In the genomic region with DNA sequence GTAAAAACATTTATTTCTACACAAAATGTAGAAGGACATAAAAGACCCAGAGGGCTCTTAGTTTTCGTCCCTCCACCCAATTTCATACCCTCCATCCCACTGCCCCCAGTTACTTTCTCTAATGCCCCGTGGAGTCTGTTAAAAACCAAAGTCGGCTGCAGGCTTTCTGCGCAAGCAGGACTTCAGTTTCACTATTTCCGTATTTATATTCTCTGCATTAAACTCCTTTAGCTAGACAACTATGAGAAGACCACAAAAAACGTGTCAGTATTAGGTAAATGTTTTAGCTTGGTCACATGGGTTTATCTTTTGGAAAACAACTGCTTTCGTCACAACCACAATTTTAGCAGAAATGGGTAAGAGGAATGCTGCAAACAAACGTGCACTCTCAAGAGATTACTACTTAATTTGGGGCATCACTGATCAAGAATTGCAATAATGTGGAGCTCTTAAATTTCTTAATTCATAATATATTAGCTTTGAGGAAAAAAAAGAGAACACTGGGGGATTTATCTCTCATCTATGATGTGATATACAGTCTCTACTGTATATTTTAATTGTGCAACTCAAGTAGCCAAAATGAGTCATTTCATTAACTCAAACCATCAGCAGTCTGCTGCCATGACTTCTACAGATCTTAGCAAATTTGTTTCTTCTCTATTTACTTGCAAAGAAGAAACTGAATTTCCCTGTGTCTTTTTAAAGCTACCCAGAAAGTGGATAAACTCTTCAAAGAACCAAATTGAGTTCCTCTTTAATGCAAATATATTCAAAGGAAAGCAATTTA, we compare ENCODE assay signal across 8 cellular contexts. TPM values are rescaled to one million over a fixed set of nuclear protein-coding genes. Genes with fewer than 3 reads are reported as not detected.
DNase-seq lines count a peak whose midpoint lies in the region; ATAC-seq and TF ChIP-seq lines count a peak whose summit lies in the region.

No MANE protein-coding gene starts in this region.

- peak overlapping the region; percentile 90 for H3K14ac ChIP-seq in IMR-90 (replicated peaks; ENCODE audit: low read depth, low read length)

- peak overlapping the region; percentile 92 for H3K56ac ChIP-seq in IMR-90 (ENCODE audit: extremely low read depth, insufficient read depth, low read length)

- peak overlapping the region; percentile 88; the same call in 1 of the 2 replicates for H3K23ac ChIP-seq in IMR-90 (ENCODE audit: low read depth, low read length)

- intact Hi-C loops in IMR-90 (cut with micrococcal nuclease) (no loop called here), sigmoid colon (cut with DNase I) (no loop called here), posterior vena cava (cut with DNase I) (no loop called here)

- H3K27me3 ChIP-seq in IMR-90 (ENCODE audit: control insufficient read depth, insufficient read depth, low read length) (no peaks in the 10 kb centered on the region), sigmoid colon (no peaks in the 10 kb centered on the region)

- no CpG with 5 or more reads among the region's 8 CpGs for WGBS in IMR-90 (ENCODE audit: extremely low coverage in 2 of 2, insufficient read length in 1 of 2), 2 experiments
- 1% methylated on average over 8 of the region's 8 CpGs for WGBS in sigmoid colon, 2 donors

- TF ChIP-seq RAD21 in IMR-90 (IDR thresholded peaks at IDR 0.05; ENCODE audit: low read length) = no peak

- peak overlapping the region; percentile 61; the same call in 1 of the 2 replicates for H3K4ac ChIP-seq in IMR-90 (ENCODE audit: low read depth, low read length)

- TF ChIP-seq CTCF in GM12864 (IDR thresholded peaks at IDR 0.05; ENCODE audit: low read depth, low read length, missing control alignments) = no peak
- no peak for TF ChIP-seq CTCF in IMR-90 (conservative IDR thresholded peaks at IDR 0.05; ENCODE audit: low read depth, low read length)
- TF ChIP-seq CTCF in sigmoid colon (IDR thresholded peaks at IDR 0.05) = no peak

- peak overlapping the region; percentile 80 for H3K4me3 ChIP-seq in GM12864 (ENCODE audit: low read depth, low read length)
- peak overlapping the region; percentile 84 for H3K4me3 ChIP-seq in IMR-90 (ENCODE audit: insufficient read depth, low read depth, low read length)
- peak overlapping the region; percentile 71 to 92 (median 76) for H3K4me3 ChIP-seq in sigmoid colon

- dilution Hi-C loops in IMR-90 (cut with HindIII; ENCODE audit: low sequenced_read_pairs, unreplicated experiment) = no loop called here

- H2BK120ac ChIP-seq in IMR-90 (ENCODE audit: low read depth, low read length) = peak overlapping the region; percentile 67; the same call in 1 of the 2 replicates

- H4K91ac ChIP-seq in IMR-90 (ENCODE audit: insufficient read depth, low read depth, low read length) = peak overlapping the region; percentile 47; the same call in 1 of the 2 replicates

- peak overlapping the region; percentile 78; the same call in 1 of the 2 replicates for H3K27ac ChIP-seq in IMR-90 (ENCODE audit: insufficient read depth, low read length)
- H3K27ac ChIP-seq in sigmoid colon = peak overlapping the region; percentile 88 to 94 (median 92)

- H3K9me3 Mint-ChIP-seq in activated T-cell treated with anti-CD3 and anti-CD28 coated beads, Interleukin-2, amount 50 U/mL, for 72 hours = no peaks in the 10 kb centered on the region

- TF ChIP-seq POLR2A in IMR-90 (IDR thresholded peaks at IDR 0.05; ENCODE audit: low read depth, low read length) (no peak), sigmoid colon (IDR thresholded peaks at IDR 0.05) (no peak)

- no peak overlapping the region for H2BK20ac ChIP-seq in IMR-90 (ENCODE audit: low read depth, low read length)

- H3K4me1 ChIP-seq in IMR-90 (ENCODE audit: control insufficient read depth, insufficient read depth, low read length) = no peaks in the 10 kb centered on the region
- peaks cover 0 to 34% (median 22%) of the 10 kb centered on the region in 4 donors for H3K4me1 ChIP-seq in sigmoid colon

- peak overlapping the region; percentile 76 for H3K4me2 ChIP-seq in IMR-90 (ENCODE audit: low read depth, low read length)

- H3K9me1 ChIP-seq in IMR-90 (ENCODE audit: insufficient read depth, low read length) = no peaks in the 10 kb centered on the region; the same call in 1 of the 2 replicates

- H2AFZ ChIP-seq in IMR-90 (replicated peaks; ENCODE audit: low read length, poor library complexity) = peak overlapping the region; percentile 58

- peak overlapping the region; percentile 43 for H3K18ac ChIP-seq in IMR-90 (ENCODE audit: low read depth, low read length)

- peak overlapping the region; percentile 82 for H2BK5ac ChIP-seq in IMR-90 (ENCODE audit: low read depth, low read length, poor library complexity, severe bottlenecking)

- H3K36me3 ChIP-seq in IMR-90 (ENCODE audit: control insufficient read depth, insufficient read depth, low read length) = no peaks in the 10 kb centered on the region
- no peaks in the 10 kb centered on the region for H3K36me3 ChIP-seq in sigmoid colon

- TF ChIP-seq EP300 in sigmoid colon (IDR thresholded peaks at IDR 0.05) = no peak

- H3K27ac Mint-ChIP-seq in activated T-cell treated with anti-CD3 and anti-CD28 coated beads, Interleukin-2, amount 50 U/mL, for 72 hours = peak overlapping the region; percentile 96

- peak overlapping the region; percentile 54 for H4K5ac ChIP-seq in IMR-90 (ENCODE audit: low read depth, low read length)

- H4K20me1 ChIP-seq in IMR-90 (ENCODE audit: insufficient read depth, low read length) = peaks cover 3% of the 10 kb centered on the region; the same call in 1 of the 2 replicates

- DNase-seq in GM12864 (ENCODE audit: low read depth) (peak; percentile 46), IMR-90 (peak; percentile 73), globus pallidus (ENCODE audit: low spot score) (peak; percentile 40), sigmoid colon (no peak), posterior vena cava (ENCODE audit: low spot score) (no peak)
- DNase-seq in activated T-cell treated with anti-CD3 and anti-CD28 coated beads, Interleukin-2, amount 50 U/mL, for 72 hours = peak; percentile 4
- no peak for DNase-seq in effector CD8-positive, alpha-beta T cell (lab: John Stamatoyannopoulos, UW)

- CTCF ChIA-PET in IMR-90 (lab: Yijun Ruan, JAX) = no interaction called here

- peak overlapping the region; percentile 40 to 97; a peak in 3 of 4 replicates for H4K8ac ChIP-seq in IMR-90 (ENCODE audit: low read depth in 2 of 2, low read length in 2 of 2)

- H3K27me3 Mint-ChIP-seq in activated T-cell treated with anti-CD3 and anti-CD28 coated beads, Interleukin-2, amount 50 U/mL, for 72 hours (ENCODE audit: low read depth) = no peaks in the 10 kb centered on the region

- H3K36me3 Mint-ChIP-seq in activated T-cell treated with anti-CD3 and anti-CD28 coated beads, Interleukin-2, amount 50 U/mL, for 72 hours (ENCODE audit: insufficient read depth in 2 of 2) = peaks cover 0 to 1% of the 10 kb centered on the region in 2 donors

- H3K9ac ChIP-seq in IMR-90 (ENCODE audit: low read depth, low read length) = peak overlapping the region; percentile 78

- ATAC-seq in GM21528 (IDR thresholded peaks at IDR 0.05; ENCODE audit: low FRiP score, unreplicated experiment) (peak; percentile 33), IMR-90 (ENCODE audit: low read depth) (peak; percentile 15)
- peak; percentile 12 to 42 for ATAC-seq in activated T-cell treated with anti-CD3 and anti-CD28 coated beads, Interleukin-2, amount 50 U/mL, for 72 hours (replicated peaks in 1 of 2)

- POLR2A ChIA-PET in IMR-90 (lab: Charles Lee; ENCODE audit: unreplicated experiment) = no interaction called here

- H2BK15ac ChIP-seq in IMR-90 (ENCODE audit: low read depth, low read length) = no peak overlapping the region

- BruUV-seq in IMR-90 (replicated peaks; lab: Mats Ljungman, UMichigan) = no TSS peak

- no peak overlapping the region for H2AK5ac ChIP-seq in IMR-90 (ENCODE audit: low read depth, low read length)

- in situ Hi-C loops in IMR-90 (cut with MboI; ENCODE audit: low sequenced_read_pairs) = no loop called here

- peaks cover 9 to 18% of the 10 kb centered on the region in 2 experiments for H3K79me1 ChIP-seq in IMR-90 (ENCODE audit: low read depth in 1 of 2, low read length in 2 of 2)

- H3K9me3 ChIP-seq in IMR-90 (ENCODE audit: control insufficient read depth, insufficient read depth, low read length) = no peaks in the 10 kb centered on the region
- H3K9me3 ChIP-seq in sigmoid colon = no peaks in the 10 kb centered on the region

- H3K4me3 Mint-ChIP-seq in activated T-cell treated with anti-CD3 and anti-CD28 coated beads, Interleukin-2, amount 50 U/mL, for 72 hours = peak overlapping the region; percentile 83 to 96

- H3K4me1 Mint-ChIP-seq in activated T-cell treated with anti-CD3 and anti-CD28 coated beads, Interleukin-2, amount 50 U/mL, for 72 hours (ENCODE audit: low read depth) = peaks cover 43% of the 10 kb centered on the region

- no peak overlapping the region for H2AK9ac ChIP-seq in IMR-90 (replicated peaks; ENCODE audit: low read depth, low read length, poor library complexity)

TF ChIP-seq in IMR-90, 13 proteins besides CTCF, POLR2A, EP300 and RAD21 (continues in another document):
- TF ChIP-seq BHLHE40 (IDR thresholded peaks at IDR 0.05; ENCODE audit: low read depth, low read length) (peak; percentile 23; the same call in 1 of the 2 replicates), RCOR1 (IDR thresholded peaks at IDR 0.05; ENCODE audit: insufficient replicate concordance, low read length) (no peak), CHD1 (IDR thresholded peaks at IDR 0.05; ENCODE audit: low read depth, low read length) (no peak), MAFK (IDR thresholded peaks at IDR 0.05; ENCODE audit: low read depth, low read length) (no peak), NFE2L2 (IDR thresholded peaks at IDR 0.05; ENCODE audit: low read depth, low read length) (no peak), FOS (IDR thresholded peaks at IDR 0.05; ENCODE audit: low read depth, low read length) (peak; percentile 78; the same call in 1 of the 2 replicates), RFX5 (IDR thresholded peaks at IDR 0.05; ENCODE audit: low read depth, low read length) (no peak), SMC3 (IDR thresholded peaks at IDR 0.05; ENCODE audit: low read depth, low read length) (no peak), MXI1 (IDR thresholded peaks at IDR 0.05; ENCODE audit: borderline replicate concordance, low read depth, low read length) (no peak), CEBPB (IDR thresholded peaks at IDR 0.05; ENCODE audit: low read depth, low read length) (peak; percentile 93)

RNA-seq across cellular contexts. Expression of gene NSMCE3, which starts 0.7 kb away (rescaled TPM):
- total RNA-seq in IMR-90 (2012; rRNA removed) (6.3 and 7.5 TPM in 2 replicates), sigmoid colon (10 to 100 TPM in 3 of 4 donors, 1 to 10 TPM in 1; 7.8 to 12.8 (median 10.3) TPM), posterior vena cava (1 to 10 TPM; 5.9 to 6.6 TPM)
- polyA plus RNA-seq in IMR-90 (2012; rRNA removed) (5.1 and 6.2 TPM in 2 replicates), sigmoid colon (1 to 10 TPM; 1.2 to 4.4 (median 1.8) TPM)
- 4.3 and 6.0 TPM in 2 replicates for polyA plus RNA-seq in IMR-90 (2012; cell fraction: cytosol; rRNA removed)
- 1.4 and 2.6 TPM in 2 replicates for polyA plus RNA-seq in IMR-90 (2012; cell fraction: nucleus; rRNA removed; ENCODE audit: low replicate concordance)
- total RNA-seq in activated T-cell treated with anti-CD3 and anti-CD28 coated beads, Interleukin-2, amount 50 U/mL, for 72 hours = 10 to 100 TPM; 11.4 to 11.5 TPM

Comparison
In these comparisons a context has a peak if more than half of its experiments do, and no peak if none do; other contexts are left out.
1. DNase-seq: peak in GM12864 (single experiment), IMR-90 (single experiment), activated T-cell treated with anti-CD3 and anti-CD28 coated beads, Interleukin-2, amount 50 U/mL, for 72 hours (2 of 2) and globus pallidus (single experiment); none in sigmoid colon (single experiment), effector CD8-positive, alpha-beta T cell (single experiment) and posterior vena cava (single experiment).
2. Peak in every context shown above with its lines, with median percentiles within 50 percentile points of each other: H3K4me3 ChIP-seq and ATAC-seq.